9 cellular contexts compared by ENCODE assay signal in the genomic region with DNA sequence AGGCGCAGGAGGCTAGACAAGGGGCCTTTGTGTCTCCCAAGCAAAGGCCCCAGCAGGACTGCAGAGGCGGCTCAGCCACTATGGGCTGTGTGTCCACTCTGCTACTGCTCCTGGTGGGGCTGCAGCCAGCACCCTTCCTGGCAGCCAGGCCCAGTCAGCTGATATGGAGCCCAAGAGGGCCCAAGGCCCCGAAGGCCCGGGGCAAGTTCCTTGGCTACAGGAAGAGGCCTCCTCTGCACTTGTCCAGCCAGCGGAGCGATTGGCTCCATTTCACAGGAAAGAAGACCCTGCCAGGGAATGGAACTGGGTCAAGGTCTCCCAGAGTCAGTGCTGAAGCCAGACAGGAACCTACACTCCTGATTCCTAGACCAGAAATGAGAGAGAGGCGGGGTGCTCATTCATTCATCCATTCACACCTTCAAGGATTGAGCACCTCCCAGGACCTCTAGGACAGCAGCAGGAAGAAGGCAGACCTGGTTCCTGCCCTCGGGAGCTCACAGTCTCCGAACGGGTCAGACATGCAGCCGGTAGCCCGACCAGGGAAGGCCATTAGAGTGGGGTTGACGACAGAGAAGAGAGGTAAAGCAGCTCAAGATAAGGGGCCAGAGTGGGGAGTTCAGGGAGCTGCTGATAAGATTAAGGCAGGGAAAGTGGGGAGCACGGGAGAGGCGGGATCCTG. TPM values are rescaled to one million over a fixed set of nuclear protein-coding genes. Genes with fewer than 3 reads are reported as not detected.
A peak's percentile ranks its signal among the peaks of the same experiment; 100 is the strongest.
DNase-seq lines count a peak whose midpoint lies in the region; ATAC-seq and TF ChIP-seq lines count a peak whose summit lies in the region.
"Had no signal": no experiment of that assay in that cellular context is flagged by ENCODE, and none has a peak within 500 bp of the region (broad histone marks: within the 10 kb centered on the region; RNA-seq: fewer than 3 reads in every experiment).

No MANE protein-coding gene starts in this region.

- TF ChIP-seq CTCF in GM13977 (IDR thresholded peaks at IDR 0.05; ENCODE audit: extremely low read depth, insufficient read depth, missing control alignments) (no peak), VCaP (conservative IDR thresholded peaks at IDR 0.05) (no peak), left ventricle myocardium inferior (IDR thresholded peaks at IDR 0.05; ENCODE audit: borderline replicate concordance) (no peak)

- H3K4me3 ChIP-seq in left ventricle myocardium inferior = peak overlapping the region; percentile 76

- H3K36me3 ChIP-seq in left ventricle myocardium inferior = no peaks in the 10 kb centered on the region

- intact Hi-C loops in left ventricle myocardium inferior (cut with micrococcal nuclease) = no loop called here

- H3K9me3 ChIP-seq in left ventricle myocardium inferior (replicated peaks) = no peaks in the 10 kb centered on the region

- ATAC-seq in HG03025 (IDR thresholded peaks at IDR 0.05; ENCODE audit: low FRiP score, unreplicated experiment) = no peak

- peak; percentile 15 for DNase-seq in GM13977 (ENCODE audit: low spot score)
- DNase-seq in left ventricle myocardium inferior = no peak
- peak; percentile 31 for DNase-seq in pons (ENCODE audit: low spot score)
- DNase-seq in stimulated activated CD4-positive, alpha-beta T cell treated with anti-CD3 and anti-CD28 coated beads, Interleukin-2, amount 100 ng/mL, for 24 hours = no peak
- DNase-seq in NCI-H226 = no peak
- DNase-seq in NCI-H82 (lab: John Stamatoyannopoulos, UW) = no peak

- H3K27ac ChIP-seq in VCaP = peak overlapping the region; percentile 57; the same call in 1 of the 2 replicates
- H3K27ac ChIP-seq in left ventricle myocardium inferior (replicated peaks) = peak overlapping the region; percentile 90

- H3K27me3 ChIP-seq in left ventricle myocardium inferior (ENCODE audit: low read depth) = no peaks in the 10 kb centered on the region

- peaks cover 52% of the 10 kb centered on the region for H3K4me1 ChIP-seq in left ventricle myocardium inferior

- in situ Hi-C loops in GM13977 (cut with MboI; ENCODE audit: low pct_unique_long_range_greater_than_20kb, low sequenced_read_pairs, unreplicated experiment) = no loop called here

RNA-seq across cellular contexts. Expression of gene P2RY2, which starts 0.8 kb away (rescaled TPM):
- total RNA-seq in left ventricle myocardium inferior = 19.8 TPM
- total RNA-seq: LHCN-M2 had no signal

RNA-seq across cellular contexts. Expression of gene P2RY6, which starts 54.9 kb away (rescaled TPM):
- total RNA-seq in left ventricle myocardium inferior = 2.2 TPM

Comparison
In these comparisons a context has a peak if more than half of its experiments do, and no peak if none do; other contexts are left out.
1. DNase-seq: peak in GM13977 (single experiment) and pons (single experiment); none in left ventricle myocardium inferior (single experiment), stimulated activated CD4-positive, alpha-beta T cell treated with anti-CD3 and anti-CD28 coated beads, Interleukin-2, amount 100 ng/mL, for 24 hours (0 of 2), NCI-H226 (single experiment) and NCI-H82 (single experiment).